Comparison of ENCODE assay signal across 1 cellular context in genomic region chr1:111139956-111140679, GRCh38.
TF ChIP-seq lines count a peak whose summit lies in the region.

TSS of gene CEPT1 (plus strand) at chr1:111140223. CDS start at chr1:111147715, 7,492 bp downstream.
TSS of gene DRAM2 (minus strand) at chr1:111140093. CDS start at chr1:111131554, 8,539 bp downstream.

TF ChIP-seq in HepG2, 621 proteins besides CTCF, POLR2A, EP300 and RAD21 (continued from another document and continues in another):
- no peak for TF ChIP-seq GABPA (IDR thresholded peaks at IDR 0.05; ENCODE audit: low read depth, low read length)
- peak; percentile 8 for TF ChIP-seq GABPA (CRISPR knock-in tag; IDR thresholded peaks at IDR 0.05; ENCODE audit: low read depth)
- no peak for TF ChIP-seq ZNF484 (CRISPR knock-in tag; IDR thresholded peaks at IDR 0.05; ENCODE audit: borderline replicate concordance, low read depth)
- TF ChIP-seq SOX6 (IDR thresholded peaks at IDR 0.05): no peak
- TF ChIP-seq SOX6 (CRISPR knock-in tag; IDR thresholded peaks at IDR 0.05): peak; percentile 51; the same call in 1 of the 2 replicates
- TF ChIP-seq ZNF558 (CRISPR knock-in tag; IDR thresholded peaks at IDR 0.05; ENCODE audit: borderline replicate concordance): 0 out of 2 replicates have a peak, but pooled peaks have one; percentile 23
- TF ChIP-seq, protein P1, sequence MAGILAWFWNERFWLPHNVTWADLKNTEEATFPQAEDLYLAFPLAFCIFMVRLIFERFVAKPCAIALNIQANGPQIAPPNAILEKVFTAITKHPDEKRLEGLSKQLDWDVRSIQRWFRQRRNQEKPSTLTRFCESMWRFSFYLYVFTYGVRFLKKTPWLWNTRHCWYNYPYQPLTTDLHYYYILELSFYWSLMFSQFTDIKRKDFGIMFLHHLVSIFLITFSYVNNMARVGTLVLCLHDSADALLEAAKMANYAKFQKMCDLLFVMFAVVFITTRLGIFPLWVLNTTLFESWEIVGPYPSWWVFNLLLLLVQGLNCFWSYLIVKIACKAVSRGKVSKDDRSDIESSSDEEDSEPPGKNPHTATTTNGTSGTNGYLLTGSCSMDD (CRISPR knock-in tag; IDR thresholded peaks at IDR 0.05): no peak
- TF ChIP-seq ZFP36L1 (CRISPR knock-in tag; IDR thresholded peaks at IDR 0.05): no peak
- no peak for TF ChIP-seq XBP1 (CRISPR knock-in tag; IDR thresholded peaks at IDR 0.05)
- TF ChIP-seq NFAT5 (CRISPR knock-in tag; IDR thresholded peaks at IDR 0.05): no peak
- TF ChIP-seq ZNF362 (CRISPR knock-in tag; IDR thresholded peaks at IDR 0.05; ENCODE audit: borderline replicate concordance): no peak
- TF ChIP-seq, protein P2, sequence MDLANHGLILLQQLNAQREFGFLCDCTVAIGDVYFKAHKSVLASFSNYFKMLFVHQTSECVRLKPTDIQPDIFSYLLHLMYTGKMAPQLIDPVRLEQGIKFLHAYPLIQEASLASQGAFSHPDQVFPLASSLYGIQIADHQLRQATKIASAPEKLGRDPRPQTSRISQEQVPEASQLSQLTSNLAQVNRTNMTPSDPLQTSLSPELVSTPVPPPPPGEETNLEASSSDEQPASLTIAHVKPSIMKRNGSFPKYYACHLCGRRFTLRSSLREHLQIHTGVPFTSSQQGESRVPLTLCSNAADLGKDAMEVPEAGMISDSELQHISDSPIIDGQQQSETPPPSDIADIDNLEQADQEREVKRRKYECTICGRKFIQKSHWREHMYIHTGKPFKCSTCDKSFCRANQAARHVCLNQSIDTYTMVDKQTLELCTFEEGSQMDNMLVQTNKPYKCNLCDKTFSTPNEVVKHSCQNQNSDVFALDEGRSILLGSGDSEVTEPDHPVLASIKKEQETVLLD (CRISPR knock-in tag; IDR thresholded peaks at IDR 0.05; ENCODE audit: low read depth): no peak
- TF ChIP-seq THAP11 (CRISPR knock-in tag; IDR thresholded peaks at IDR 0.05): peak; percentile 89
- TF ChIP-seq AGO1 (IDR thresholded peaks at IDR 0.05; ENCODE audit: low read depth, low read length, poor library complexity, severe bottlenecking): no peak
- peak; percentile 86 for TF ChIP-seq HDAC1 (CRISPR knock-in tag; IDR thresholded peaks at IDR 0.05)
- no peak for TF ChIP-seq ZNF720 (CRISPR knock-in tag; IDR thresholded peaks at IDR 0.05)
- TF ChIP-seq SRSF1 (optimal IDR thresholded peaks at IDR 0.05; ENCODE audit: low read depth, low read length): no peak
- no peak for TF ChIP-seq ZNF383 (CRISPR knock-in tag; IDR thresholded peaks at IDR 0.05; ENCODE audit: borderline replicate concordance)
- TF ChIP-seq ZNF276 (CRISPR knock-in tag; IDR thresholded peaks at IDR 0.05; ENCODE audit: low read depth): no peak
- no peak for TF ChIP-seq HBP1 (CRISPR knock-in tag; IDR thresholded peaks at IDR 0.05; ENCODE audit: low read depth)
- TF ChIP-seq, protein P3, sequence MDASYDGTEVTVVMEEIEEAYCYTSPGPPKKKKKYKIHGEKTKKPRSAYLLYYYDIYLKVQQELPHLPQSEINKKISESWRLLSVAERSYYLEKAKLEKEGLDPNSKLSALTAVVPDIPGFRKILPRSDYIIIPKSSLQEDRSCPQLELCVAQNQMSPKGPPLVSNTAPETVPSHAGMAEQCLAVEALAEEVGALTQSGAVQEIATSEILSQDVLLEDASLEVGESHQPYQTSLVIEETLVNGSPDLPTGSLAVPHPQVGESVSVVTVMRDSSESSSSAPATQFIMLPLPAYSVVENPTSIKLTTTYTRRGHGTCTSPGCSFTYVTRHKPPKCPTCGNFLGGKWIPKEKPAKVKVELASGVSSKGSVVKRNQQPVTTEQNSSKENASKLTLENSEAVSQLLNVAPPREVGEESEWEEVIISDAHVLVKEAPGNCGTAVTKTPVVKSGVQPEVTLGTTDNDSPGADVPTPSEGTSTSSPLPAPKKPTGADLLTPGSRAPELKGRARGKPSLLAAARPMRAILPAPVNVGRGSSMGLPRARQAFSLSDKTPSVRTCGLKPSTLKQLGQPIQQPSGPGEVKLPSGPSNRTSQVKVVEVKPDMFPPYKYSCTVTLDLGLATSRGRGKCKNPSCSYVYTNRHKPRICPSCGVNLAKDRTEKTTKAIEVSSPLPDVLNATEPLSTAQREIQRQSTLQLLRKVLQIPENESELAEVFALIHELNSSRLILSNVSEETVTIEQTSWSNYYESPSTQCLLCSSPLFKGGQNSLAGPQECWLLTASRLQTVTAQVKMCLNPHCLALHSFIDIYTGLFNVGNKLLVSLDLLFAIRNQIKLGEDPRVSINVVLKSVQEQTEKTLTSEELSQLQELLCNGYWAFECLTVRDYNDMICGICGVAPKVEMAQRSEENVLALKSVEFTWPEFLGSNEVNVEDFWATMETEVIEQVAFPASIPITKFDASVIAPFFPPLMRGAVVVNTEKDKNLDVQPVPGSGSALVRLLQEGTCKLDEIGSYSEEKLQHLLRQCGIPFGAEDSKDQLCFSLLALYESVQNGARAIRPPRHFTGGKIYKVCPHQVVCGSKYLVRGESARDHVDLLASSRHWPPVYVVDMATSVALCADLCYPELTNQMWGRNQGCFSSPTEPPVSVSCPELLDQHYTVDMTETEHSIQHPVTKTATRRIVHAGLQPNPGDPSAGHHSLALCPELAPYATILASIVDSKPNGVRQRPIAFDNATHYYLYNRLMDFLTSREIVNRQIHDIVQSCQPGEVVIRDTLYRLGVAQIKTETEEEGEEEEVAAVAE (CRISPR knock-in tag; IDR thresholded peaks at IDR 0.05; ENCODE audit: borderline replicate concordance): no peak
- TF ChIP-seq ZNF652 (CRISPR knock-in tag; IDR thresholded peaks at IDR 0.05; ENCODE audit: borderline replicate concordance, low read depth): no peak
- TF ChIP-seq FOXK2 (IDR thresholded peaks at IDR 0.05): no peak
- no peak for TF ChIP-seq ONECUT2 (CRISPR knock-in tag; IDR thresholded peaks at IDR 0.05)
- TF ChIP-seq, protein P4, sequence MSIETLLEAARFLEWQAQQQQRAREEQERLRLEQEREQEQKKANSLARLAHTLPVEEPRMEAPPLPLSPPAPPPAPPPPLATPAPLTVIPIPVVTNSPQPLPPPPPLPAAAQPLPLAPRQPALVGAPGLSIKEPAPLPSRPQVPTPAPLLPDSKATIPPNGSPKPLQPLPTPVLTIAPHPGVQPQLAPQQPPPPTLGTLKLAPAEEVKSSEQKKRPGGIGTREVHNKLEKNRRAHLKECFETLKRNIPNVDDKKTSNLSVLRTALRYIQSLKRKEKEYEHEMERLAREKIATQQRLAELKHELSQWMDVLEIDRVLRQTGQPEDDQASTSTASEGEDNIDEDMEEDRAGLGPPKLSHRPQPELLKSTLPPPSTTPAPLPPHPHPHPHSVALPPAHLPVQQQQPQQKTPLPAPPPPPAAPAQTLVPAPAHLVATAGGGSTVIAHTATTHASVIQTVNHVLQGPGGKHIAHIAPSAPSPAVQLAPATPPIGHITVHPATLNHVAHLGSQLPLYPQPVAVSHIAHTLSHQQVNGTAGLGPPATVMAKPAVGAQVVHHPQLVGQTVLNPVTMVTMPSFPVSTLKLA (IDR thresholded peaks at IDR 0.05): no peak
- TF ChIP-seq MEIS2 (CRISPR knock-in tag; IDR thresholded peaks at IDR 0.05): no peak; the same call in 1 of the 2 replicates
- TF ChIP-seq ZNF800 (CRISPR knock-in tag; IDR thresholded peaks at IDR 0.05): 0 out of 2 replicates have a peak, but pooled peaks have one; percentile 25
- no peak for TF ChIP-seq SP1 (IDR thresholded peaks at IDR 0.05)
- TF ChIP-seq SP1 (CRISPR knock-in tag; IDR thresholded peaks at IDR 0.05): no peak
- TF ChIP-seq PRMT3 (CRISPR knock-in tag; IDR thresholded peaks at IDR 0.05; ENCODE audit: borderline replicate concordance, low read depth): no peak
- no peak for TF ChIP-seq ZNF614 (CRISPR knock-in tag; IDR thresholded peaks at IDR 0.05; ENCODE audit: borderline replicate concordance)
- TF ChIP-seq ZKSCAN5 (CRISPR knock-in tag; IDR thresholded peaks at IDR 0.05): no peak
- TF ChIP-seq CEBPB (IDR thresholded peaks at IDR 0.05; ENCODE audit: borderline replicate concordance, low read depth, low read length): no peak
- TF ChIP-seq SOX13 (IDR thresholded peaks at IDR 0.05): no peak
- no peak for TF ChIP-seq SOX13 (CRISPR knock-in tag; conservative IDR thresholded peaks at IDR 0.05 in 1 of 2, IDR thresholded peaks at IDR 0.05 in 1 of 2)
- TF ChIP-seq TP53 (CRISPR knock-in tag; conservative IDR thresholded peaks at IDR 0.05): 0 out of 2 replicates have a peak, but pooled peaks have one; percentile 12
- TF ChIP-seq CENPX (CRISPR knock-in tag; IDR thresholded peaks at IDR 0.05): no peak
- no peak for TF ChIP-seq DNMT3B (CRISPR knock-in tag; conservative IDR thresholded peaks at IDR 0.05)
- no peak for TF ChIP-seq TCF7 (IDR thresholded peaks at IDR 0.05; ENCODE audit: low read depth)
- TF ChIP-seq, protein P5, sequence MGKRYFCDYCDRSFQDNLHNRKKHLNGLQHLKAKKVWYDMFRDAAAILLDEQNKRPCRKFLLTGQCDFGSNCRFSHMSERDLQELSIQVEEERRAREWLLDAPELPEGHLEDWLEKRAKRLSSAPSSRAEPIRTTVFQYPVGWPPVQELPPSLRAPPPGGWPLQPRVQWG (CRISPR knock-in tag; IDR thresholded peaks at IDR 0.05; ENCODE audit: borderline replicate concordance, low read depth): no peak
- 0 out of 2 replicates have a peak, but pooled peaks have one; percentile 50 for TF ChIP-seq HOXD1 (CRISPR knock-in tag; IDR thresholded peaks at IDR 0.05)
- TF ChIP-seq NONO (IDR thresholded peaks at IDR 0.05): no peak
- peak; percentile 47; the same call in 1 of the 2 replicates for TF ChIP-seq NONO (CRISPR knock-in tag; conservative IDR thresholded peaks at IDR 0.05)
